ENCODE assay signal across 9 cellular contexts in genomic region chr16:28212532-28212873, GRCh38. TPM values are rescaled to one million over a fixed set of nuclear protein-coding genes. Genes with fewer than 3 reads are reported as not detected.
DNase-seq lines count a peak whose midpoint lies in the region; ATAC-seq and TF ChIP-seq lines count a peak whose summit lies in the region.
"Had no signal": no experiment of that assay in that cellular context is flagged by ENCODE, and none has a peak within 500 bp of the region (broad histone marks: within the 10 kb centered on the region; RNA-seq: fewer than 3 reads in every experiment).

No MANE protein-coding gene starts in this region.

- H3K27ac ChIP-seq in temporal lobe (ENCODE audit: low read depth, low read length) = peak overlapping the region; percentile 23

- H3K36me3 ChIP-seq in mucosa of descending colon (ENCODE audit: low read depth) = peaks cover 4% of the 10 kb centered on the region

- H3K4me1 Mint-ChIP-seq in T-helper 2 cell treated with Interferon-gamma antibody and Interleukin-4, amounts not matched to agents 5 μg/mL and 100 μg/mL, for 36 hours (ENCODE audit: low read depth) = peaks cover 17% of the 10 kb centered on the region
- H3K4me1 Mint-ChIP-seq in activated CD4-positive, alpha-beta memory T cell treated with anti-CD3 and anti-CD28 coated beads for 36 hours (ENCODE audit: low read depth) = peaks cover 21% of the 10 kb centered on the region

- peak overlapping the region; percentile 93 for H3K27ac Mint-ChIP-seq in T-helper 2 cell treated with Interferon-gamma antibody and Interleukin-4, amounts not matched to agents 5 μg/mL and 100 μg/mL, for 36 hours
- peak overlapping the region; percentile 86 for H3K27ac Mint-ChIP-seq in activated CD4-positive, alpha-beta memory T cell treated with anti-CD3 and anti-CD28 coated beads for 36 hours

- H3K27me3 Mint-ChIP-seq in T-helper 2 cell treated with Interferon-gamma antibody and Interleukin-4, amounts not matched to agents 5 μg/mL and 100 μg/mL, for 36 hours (ENCODE audit: low read depth) = no peaks in the 10 kb centered on the region
- H3K27me3 Mint-ChIP-seq in activated CD4-positive, alpha-beta memory T cell treated with anti-CD3 and anti-CD28 coated beads for 36 hours = no peaks in the 10 kb centered on the region

- no peak for TF ChIP-seq CTCF in mucosa of descending colon (IDR thresholded peaks at IDR 0.05)

- intact Hi-C loops in activated CD4-positive, alpha-beta memory T cell treated with anti-CD3 and anti-CD28 coated beads for 36 hours (cut with micrococcal nuclease) = loop anchor here (1.0 kb wide), 2 partner anchors 19 to 71 kb away; no protein-coding TSS in a partner anchor
- intact Hi-C loops in mucosa of descending colon (cut with DNase I, micrococcal nuclease) = no loop called here

- no peak for DNase-seq in T-helper 2 cell treated with Interferon-gamma antibody and Interleukin-4, amounts not matched to agents 5 μg/mL and 100 μg/mL, for 36 hours (ENCODE audit: low spot score)
- DNase-seq in T-helper 2 cell (no peak), mucosa of descending colon (no peak)
- DNase-seq in activated CD4-positive, alpha-beta memory T cell treated with anti-CD3 and anti-CD28 coated beads for 36 hours = no peak
- no peak for DNase-seq in stimulated activated CD4-positive, alpha-beta T cell treated with anti-CD3 and anti-CD28 coated beads, Interleukin-1b, Interleukin-23, amount 100 ng/mL, for 48 hours

- H3K9me3 ChIP-seq in iPS-18c (ENCODE audit: control insufficient read depth, insufficient read depth, low read length) (peaks cover 3% of the 10 kb centered on the region), mucosa of descending colon (no peaks in the 10 kb centered on the region)
- H3K9me3 ChIP-seq: body of pancreas had no signal

- peaks cover 4% of the 10 kb centered on the region for H3K9me3 Mint-ChIP-seq in T-helper 2 cell treated with Interferon-gamma antibody and Interleukin-4, amounts not matched to agents 5 μg/mL and 100 μg/mL, for 36 hours
- H3K9me3 Mint-ChIP-seq in activated CD4-positive, alpha-beta memory T cell treated with anti-CD3 and anti-CD28 coated beads for 36 hours = no peaks in the 10 kb centered on the region

- ATAC-seq in mucosa of descending colon (no peak), HG03469 (IDR thresholded peaks at IDR 0.05; ENCODE audit: unreplicated experiment) (no peak)

- H3K4me3 ChIP-seq in iPS-18c (ENCODE audit: insufficient read depth, low read depth, low read length) (peak overlapping the region; percentile 65; the same call in 1 of the 2 replicates), mucosa of descending colon (no peak overlapping the region)

- H3K4me3 Mint-ChIP-seq in T-helper 2 cell treated with Interferon-gamma antibody and Interleukin-4, amounts not matched to agents 5 μg/mL and 100 μg/mL, for 36 hours = peak overlapping the region; percentile 83
- peak overlapping the region; percentile 68 for H3K4me3 Mint-ChIP-seq in activated CD4-positive, alpha-beta memory T cell treated with anti-CD3 and anti-CD28 coated beads for 36 hours

- POLR2A ChIA-PET in activated CD4-positive, alpha-beta memory T cell treated with anti-CD3 and anti-CD28 coated beads for 36 hours (lab: Charles Lee) = interaction anchor here (1.1 to 2.8 kb wide), 4 partner anchors 10 to 29 kb away, joined by 3 to 17 read pairs (median 8); no protein-coding TSS in a partner anchor

- CTCF ChIA-PET in activated CD4-positive, alpha-beta memory T cell treated with anti-CD3 and anti-CD28 coated beads for 36 hours (lab: Charles Lee) = interaction anchor here (1.3 to 1.6 kb wide), 2 partner anchors 10 to 76 kb away, joined by 5 to 6 read pairs; no protein-coding TSS in a partner anchor

- H3K4me1 ChIP-seq in mucosa of descending colon (ENCODE audit: low read depth) = peaks cover 14% of the 10 kb centered on the region

- H3K36me3 Mint-ChIP-seq in T-helper 2 cell treated with Interferon-gamma antibody and Interleukin-4, amounts not matched to agents 5 μg/mL and 100 μg/mL, for 36 hours (ENCODE audit: low read depth) = peaks cover 26% of the 10 kb centered on the region
- peaks cover 27% of the 10 kb centered on the region for H3K36me3 Mint-ChIP-seq in activated CD4-positive, alpha-beta memory T cell treated with anti-CD3 and anti-CD28 coated beads for 36 hours

RNA-seq across cellular contexts. Expression of gene XPO6, which starts 0.7 kb away (rescaled TPM):
- 100 to 1,000 TPM; 201 to 214 TPM for total RNA-seq in activated CD4-positive, alpha-beta memory T cell treated with anti-CD3 and anti-CD28 coated beads for 36 hours
- total RNA-seq in temporal lobe (71.5 TPM), mucosa of descending colon (100 to 1,000 TPM in 2 of 3 donors, 10 to 100 TPM in 1; 97.6 to 138 (median 114) TPM)
